1 cellular context compared by ENCODE assay signal in the genomic region with DNA sequence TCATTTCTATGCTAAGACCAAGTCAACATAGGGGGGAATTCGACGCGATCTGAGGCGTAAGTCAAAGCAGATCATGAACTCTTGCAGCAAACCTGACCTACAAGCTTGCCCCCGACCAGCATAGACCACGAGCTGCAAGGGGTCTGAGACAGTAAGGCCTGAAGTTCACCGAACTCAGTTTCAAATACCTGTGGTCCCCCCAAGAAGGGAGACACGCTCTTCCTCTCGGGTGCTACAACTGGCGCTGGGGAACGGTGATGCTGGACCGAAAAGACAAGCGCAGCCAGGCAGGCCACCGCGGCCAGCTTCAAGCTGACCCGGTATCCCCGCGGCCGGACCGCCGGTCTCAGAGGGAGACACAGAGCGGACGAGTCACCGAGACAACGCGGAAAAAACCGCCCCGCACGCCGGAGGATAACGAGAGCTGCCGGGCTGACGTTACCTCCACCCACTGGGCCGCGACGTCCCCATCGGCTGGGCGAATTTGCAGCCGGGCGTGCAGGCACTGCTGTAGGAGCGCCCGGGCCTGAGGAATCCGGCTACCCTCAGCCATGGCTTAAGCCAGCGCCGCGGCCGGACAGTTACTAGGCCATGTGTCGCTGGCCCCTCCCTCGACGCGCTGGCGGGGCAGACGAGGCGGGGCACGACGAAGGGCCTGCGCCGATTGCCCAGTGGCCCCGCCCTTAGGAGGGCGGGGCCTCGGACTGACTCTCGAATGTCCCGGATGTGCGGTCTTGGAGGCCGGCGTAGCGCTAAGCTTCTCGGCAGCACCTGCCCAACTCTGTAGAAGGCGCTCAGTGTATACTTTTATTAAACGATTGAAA.
TF ChIP-seq lines count a peak whose summit lies in the region.

TSS of gene DTD2 (minus strand) at position 666 of the 824 bp plus-strand sequence. CDS start at position 553, 113 bp downstream.

TF ChIP-seq in SK-N-SH, 30 proteins besides CTCF, POLR2A, EP300 and RAD21 (continued from another document):
- TF ChIP-seq NRF1 (IDR thresholded peaks at IDR 0.05; ENCODE audit: low read depth, low read length) (peak; percentile 65), PBX3 (IDR thresholded peaks at IDR 0.05) (no peak), ZBTB33 (IDR thresholded peaks at IDR 0.05; ENCODE audit: borderline replicate concordance, low read depth) (no peak), RXRA (IDR thresholded peaks at IDR 0.05; ENCODE audit: borderline replicate concordance, low read depth) (no peak), GABPA (IDR thresholded peaks at IDR 0.05; ENCODE audit: low read depth) (no peak), RFX5 (IDR thresholded peaks at IDR 0.05; ENCODE audit: low read length) (no peak), SIN3A (IDR thresholded peaks at IDR 0.05; ENCODE audit: borderline replicate concordance, low read depth, low read length) (peak; percentile 85), MAX (IDR thresholded peaks at IDR 0.05; ENCODE audit: low read depth) (peak; percentile 93; the same call in 1 of the 2 replicates), MEF2A (IDR thresholded peaks at IDR 0.05; ENCODE audit: borderline replicate concordance, low read depth) (no peak)
- TF ChIP-seq, protein P1, sequence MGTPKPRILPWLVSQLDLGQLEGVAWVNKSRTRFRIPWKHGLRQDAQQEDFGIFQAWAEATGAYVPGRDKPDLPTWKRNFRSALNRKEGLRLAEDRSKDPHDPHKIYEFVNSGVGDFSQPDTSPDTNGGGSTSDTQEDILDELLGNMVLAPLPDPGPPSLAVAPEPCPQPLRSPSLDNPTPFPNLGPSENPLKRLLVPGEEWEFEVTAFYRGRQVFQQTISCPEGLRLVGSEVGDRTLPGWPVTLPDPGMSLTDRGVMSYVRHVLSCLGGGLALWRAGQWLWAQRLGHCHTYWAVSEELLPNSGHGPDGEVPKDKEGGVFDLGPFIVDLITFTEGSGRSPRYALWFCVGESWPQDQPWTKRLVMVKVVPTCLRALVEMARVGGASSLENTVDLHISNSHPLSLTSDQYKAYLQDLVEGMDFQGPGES (IDR thresholded peaks at IDR 0.05; ENCODE audit: low read depth, low read length) = no peak
- TF ChIP-seq, protein P2, sequence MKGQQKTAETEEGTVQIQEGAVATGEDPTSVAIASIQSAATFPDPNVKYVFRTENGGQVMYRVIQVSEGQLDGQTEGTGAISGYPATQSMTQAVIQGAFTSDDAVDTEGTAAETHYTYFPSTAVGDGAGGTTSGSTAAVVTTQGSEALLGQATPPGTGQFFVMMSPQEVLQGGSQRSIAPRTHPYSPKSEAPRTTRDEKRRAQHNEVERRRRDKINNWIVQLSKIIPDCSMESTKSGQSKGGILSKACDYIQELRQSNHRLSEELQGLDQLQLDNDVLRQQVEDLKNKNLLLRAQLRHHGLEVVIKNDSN (IDR thresholded peaks at IDR 0.05; ENCODE audit: borderline replicate concordance, low read depth) = peak; percentile 37; the same call in 1 of the 2 replicates
- TF ChIP-seq, protein P3, sequence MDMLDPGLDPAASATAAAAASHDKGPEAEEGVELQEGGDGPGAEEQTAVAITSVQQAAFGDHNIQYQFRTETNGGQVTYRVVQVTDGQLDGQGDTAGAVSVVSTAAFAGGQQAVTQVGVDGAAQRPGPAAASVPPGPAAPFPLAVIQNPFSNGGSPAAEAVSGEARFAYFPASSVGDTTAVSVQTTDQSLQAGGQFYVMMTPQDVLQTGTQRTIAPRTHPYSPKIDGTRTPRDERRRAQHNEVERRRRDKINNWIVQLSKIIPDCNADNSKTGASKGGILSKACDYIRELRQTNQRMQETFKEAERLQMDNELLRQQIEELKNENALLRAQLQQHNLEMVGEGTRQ (IDR thresholded peaks at IDR 0.05; ENCODE audit: borderline replicate concordance, low read depth, low read length) = no peak
TF ChIP-seq in SK-N-SH: peak in this region for 10.
